18 cellular contexts compared by ENCODE assay signal in genomic region chr7:114104035-114104434, GRCh38.
DNase-seq lines count a peak whose midpoint lies in the region; ATAC-seq and TF ChIP-seq lines count a peak whose summit lies in the region.
"Had no signal": no experiment of that assay in that cellular context is flagged by ENCODE, and none has a peak within 500 bp of the region (broad histone marks: within the 10 kb centered on the region; RNA-seq: fewer than 3 reads in every experiment).

No MANE protein-coding gene starts in this region.

- no peak overlapping the region for H3K9ac ChIP-seq in smooth muscle cell (ENCODE audit: low read depth)
- H3K9ac ChIP-seq: BLaER1 treated with 17β-estradiol and CSF1 and Interleukin-3, amounts not matched to agents 10 nM and 100 nM; SK-N-SH had no signal

- CTCF ChIA-PET in activated CD4-positive, alpha-beta memory T cell treated with anti-CD3 and anti-CD28 coated beads for 36 hours (lab: Charles Lee) = no interaction called here

- H2AFZ ChIP-seq in smooth muscle cell (ENCODE audit: low read depth) = no peak overlapping the region

- ATAC-seq in GM21390 (IDR thresholded peaks at IDR 0.05; ENCODE audit: unreplicated experiment) = no peak
- ATAC-seq: CD8-positive, alpha-beta T cell had no signal

- H3F3A ChIP-seq in smooth muscle cell (ENCODE audit: low read depth) = no peaks in the 10 kb centered on the region

- no peaks in the 10 kb centered on the region for H3K79me2 ChIP-seq in smooth muscle cell (ENCODE audit: low read depth)

- no peaks in the 10 kb centered on the region for H3K27me3 ChIP-seq in smooth muscle cell (ENCODE audit: low read depth)
- H3K27me3 ChIP-seq: BLaER1 treated with 17β-estradiol and CSF1 and Interleukin-3, amounts not matched to agents 10 nM and 100 nM had no signal

- peak overlapping the region; percentile 23 for H3K27ac ChIP-seq in smooth muscle cell (ENCODE audit: low read depth)
- H3K27ac ChIP-seq: BLaER1 treated with 17β-estradiol and CSF1 and Interleukin-3, amounts not matched to agents 10 nM and 100 nM had no signal

- H3K9me3 Mint-ChIP-seq in activated CD4-positive, alpha-beta memory T cell treated with anti-CD3 and anti-CD28 coated beads for 36 hours = no peaks in the 10 kb centered on the region
- H3K9me3 Mint-ChIP-seq: CD8-positive, alpha-beta T cell had no signal

- H3K27ac Mint-ChIP-seq in activated CD4-positive, alpha-beta memory T cell treated with anti-CD3 and anti-CD28 coated beads for 36 hours = no peak overlapping the region
- H3K27ac Mint-ChIP-seq: CD8-positive, alpha-beta T cell had no signal

- no peak overlapping the region for H3K4me3 Mint-ChIP-seq in activated CD4-positive, alpha-beta memory T cell treated with anti-CD3 and anti-CD28 coated beads for 36 hours
- H3K4me3 Mint-ChIP-seq: CD8-positive, alpha-beta T cell had no signal

- TF ChIP-seq CTCF in astrocyte of the spinal cord (IDR thresholded peaks at IDR 0.05; ENCODE audit: low read depth, low read length) = no peak
- no peak for TF ChIP-seq CTCF in smooth muscle cell (IDR thresholded peaks at IDR 0.05; ENCODE audit: borderline replicate concordance, insufficient read depth, poor library complexity, severe bottlenecking)

- peaks cover 4% of the 10 kb centered on the region for H3K27me3 Mint-ChIP-seq in activated CD4-positive, alpha-beta memory T cell treated with anti-CD3 and anti-CD28 coated beads for 36 hours

- H3K36me3 Mint-ChIP-seq in activated CD4-positive, alpha-beta memory T cell treated with anti-CD3 and anti-CD28 coated beads for 36 hours = no peaks in the 10 kb centered on the region
- H3K36me3 Mint-ChIP-seq: CD8-positive, alpha-beta T cell had no signal

- H3K36me3 ChIP-seq in smooth muscle cell (ENCODE audit: low read depth) = no peaks in the 10 kb centered on the region
- H3K36me3 ChIP-seq: BLaER1 treated with 17β-estradiol and CSF1 and Interleukin-3, amounts not matched to agents 10 nM and 100 nM; HAP-1 had no signal

- H3K9me3 ChIP-seq in smooth muscle cell (replicated peaks; ENCODE audit: low read depth) = no peaks in the 10 kb centered on the region
- H3K9me3 ChIP-seq: BLaER1 treated with 17β-estradiol and CSF1 and Interleukin-3, amounts not matched to agents 10 nM and 100 nM; HAP-1; SK-N-SH had no signal

- in situ Hi-C loops in astrocyte of the spinal cord (cut with HindIII; ENCODE audit: low sequenced_read_pairs) = no loop called here

- no peaks in the 10 kb centered on the region for H3K4me1 ChIP-seq in smooth muscle cell (ENCODE audit: low read depth)
- H3K4me1 ChIP-seq: BLaER1 treated with 17β-estradiol and CSF1 and Interleukin-3, amounts not matched to agents 10 nM and 100 nM; HAP-1 had no signal

- POLR2A ChIA-PET in activated CD4-positive, alpha-beta memory T cell treated with anti-CD3 and anti-CD28 coated beads for 36 hours (lab: Charles Lee) = no interaction called here

- H3K4me2 ChIP-seq in smooth muscle cell = peak overlapping the region; percentile 75
- H3K4me2 ChIP-seq: BLaER1 treated with 17β-estradiol and CSF1 and Interleukin-3, amounts not matched to agents 10 nM and 100 nM; SK-N-SH had no signal

- DNase-seq in NCI-H226 (peak; percentile 27), astrocyte of the spinal cord (ENCODE audit: low read depth, low spot score) (peak; percentile 22), glomerular visceral epithelial cell (ENCODE audit: extremely low spot score) (peak; percentile 11), smooth muscle cell (lab: John Stamatoyannopoulos, UW; ENCODE audit: unreplicated experiment) (no peak), DMS79 (lab: John Stamatoyannopoulos, UW) (no peak)
- no peak for DNase-seq in activated CD4-positive, alpha-beta memory T cell treated with anti-CD3 and anti-CD28 coated beads for 36 hours
- no peak for DNase-seq in stimulated activated naive CD4-positive, alpha-beta T cell treated with Interleukin-2 at 50 U/mL for 16 hours (lab: John Stamatoyannopoulos, UW)
- DNase-seq: Calu3; CD8-positive, alpha-beta T cell; DMS53; NCI-H1105; NCI-H2081 treated with DMSO at 0.1 percent for 48 hours; NK-92 treated with Interleukin-12 subunit alpha and Interleukin-12 subunit beta, amount 100 ng/mL, for 24 hours; SHP77; SK-N-SH had no signal

- no peaks in the 10 kb centered on the region for H3K4me1 Mint-ChIP-seq in activated CD4-positive, alpha-beta memory T cell treated with anti-CD3 and anti-CD28 coated beads for 36 hours (ENCODE audit: low read depth)

- WGBS in smooth muscle cell (ENCODE audit: low lambda C conversion rate) = 86% methylated on average over 1 of the region's 1 CpG

- intact Hi-C loops in activated CD4-positive, alpha-beta memory T cell treated with anti-CD3 and anti-CD28 coated beads for 36 hours (cut with micrococcal nuclease) = no loop called here

- H3K4me3 ChIP-seq in astrocyte of the spinal cord (ENCODE audit: low read depth, low read length) (no peak overlapping the region), smooth muscle cell (no peak overlapping the region)
- H3K4me3 ChIP-seq: BLaER1 treated with 17β-estradiol and CSF1 and Interleukin-3, amounts not matched to agents 10 nM and 100 nM; HAP-1 had no signal

- no peaks in the 10 kb centered on the region for H4K20me1 ChIP-seq in smooth muscle cell (ENCODE audit: low read depth)
- H4K20me1 ChIP-seq: BLaER1 treated with 17β-estradiol and CSF1 and Interleukin-3, amounts not matched to agents 10 nM and 100 nM had no signal

Comparison
In these comparisons a context has a peak if more than half of its experiments do, and no peak if none do; other contexts are left out.
1. DNase-seq: peak in NCI-H226 (single experiment), astrocyte of the spinal cord (single experiment) and glomerular visceral epithelial cell (single experiment); none in smooth muscle cell (single experiment), DMS79 (single experiment), activated CD4-positive, alpha-beta memory T cell treated with anti-CD3 and anti-CD28 coated beads for 36 hours (single experiment) and stimulated activated naive CD4-positive, alpha-beta T cell treated with Interleukin-2 at 50 U/mL for 16 hours (single experiment).